Comparison of ENCODE assay signal across 15 cellular contexts in genomic region chr1:16719571-16720402, GRCh38. TPM values are rescaled to one million over a fixed set of nuclear protein-coding genes. Genes with fewer than 3 reads are reported as not detected.
DNase-seq lines count a peak whose midpoint lies in the region; ATAC-seq, FAIRE-seq and TF ChIP-seq lines count a peak whose summit lies in the region.
"Had no signal": no experiment of that assay in that cellular context is flagged by ENCODE, and none has a peak within 500 bp of the region (broad histone marks: within the 10 kb centered on the region; RNA-seq: fewer than 3 reads in every experiment).

No MANE protein-coding gene starts in this region.

- POLR2A ChIA-PET in HepG2 (lab: Yijun Ruan, JAX): no interaction called here

- no peaks in the 10 kb centered on the region for H3K36me3 ChIP-seq in HepG2 (replicated peaks in 1 of 2; ENCODE audit: control insufficient read depth in 1 of 2, insufficient read depth in 2 of 2, low read length in 2 of 2)
- H3K36me3 ChIP-seq: breast epithelium, HAP-1, uterus had no signal

- peaks cover 13% of the 10 kb centered on the region for H3K4me1 ChIP-seq in HepG2 (ENCODE audit: insufficient read depth, low read length)
- H3K4me1 ChIP-seq: breast epithelium, HAP-1, uterus had no signal

- no peak overlapping the region for H3K27ac ChIP-seq in HepG2 (ENCODE audit: extremely low read length, insufficient read depth, low read length)
- H3K27ac ChIP-seq: breast epithelium, uterus had no signal

- intact Hi-C loops in Right ventricle myocardium superior (cut with DNase I) (no loop called here), left cardiac atrium (cut with DNase I) (loop anchor here in 1 of 2 donors (10.0 kb wide), 1 partner anchor 175 kb away; no protein-coding TSS in a partner anchor), HepG2 (cut with micrococcal nuclease; ENCODE audit: unreplicated experiment) (no loop called here)

- no peak overlapping the region for H3K4me2 ChIP-seq in HepG2 (ENCODE audit: low read depth, low read length)

- peaks cover 4 to 45% of the 10 kb centered on the region in 2 experiments; a peak in 4 of 5 replicates for H3K27me3 ChIP-seq in HepG2 (ENCODE audit: control insufficient read depth in 1 of 2, insufficient read depth in 2 of 2, low read length in 2 of 2)

- TF ChIP-seq POLR2A in Raji (IDR thresholded peaks at IDR 0.05; ENCODE audit: insufficient read depth, low read depth, low read length): 0 out of 2 replicates have a peak, but pooled peaks have one; percentile 16
- no peak for TF ChIP-seq POLR2A in HepG2 (IDR thresholded peaks at IDR 0.05; ENCODE audit: insufficient read depth in 1 of 2, low read depth in 2 of 2, low read length in 2 of 2)

- BruUV-seq in HepG2 (replicated peaks; lab: Mats Ljungman, UMichigan): no TSS peak

- H2AFZ ChIP-seq in HepG2 (ENCODE audit: low read length): no peak overlapping the region

- no peak overlapping the region for H3K4me3 ChIP-seq in HepG2 (replicated peaks in 1 of 3; ENCODE audit: insufficient read depth in 1 of 3, low read depth in 2 of 3, low read length in 3 of 3)
- H3K4me3 ChIP-seq: breast epithelium, HAP-1, uterus had no signal

- no peak overlapping the region for H3K9ac ChIP-seq in HepG2 (ENCODE audit: insufficient read depth, low read depth, low read length)

- TF ChIP-seq CTCF in HepG2 (CRISPR knock-in tag; IDR thresholded peaks at IDR 0.05): no peak

- no peaks in the 10 kb centered on the region for H3K9me3 ChIP-seq in HepG2 (ENCODE audit: low read length)
- H3K9me3 ChIP-seq: breast epithelium, HAP-1, uterus had no signal

- 73% methylated on average over 12 of the region's 18 CpGs for WGBS in HepG2 (ENCODE audit: low lambda C conversion rate)

- no peaks in the 10 kb centered on the region for H3K79me2 ChIP-seq in HepG2 (ENCODE audit: insufficient read depth, low read length)

- DNase-seq in Right ventricle myocardium superior: peak; percentile 26
- no peak for DNase-seq in left cardiac atrium
- no peak for DNase-seq in HepG2 (ENCODE audit: low spot score)
- peak; percentile 4 for DNase-seq in urothelium cell line (ENCODE audit: low spot score)
- no peak for DNase-seq in medulla oblongata (ENCODE audit: extremely low spot score)
- no peak for DNase-seq in activated gamma-delta T cell treated with Interleukin-2 at 50 U/mL for 16 hours
- no peak for DNase-seq in NCI-H345 (lab: John Stamatoyannopoulos, UW)
- DNase-seq: activated naive CD4-positive, alpha-beta T cell treated with Interleukin-2 at 50 U/mL for 16 hours; AML-193; DND-41; MV-4-11; uterus had no signal

- TF ChIP-seq EP300 in HepG2 (IDR thresholded peaks at IDR 0.05; ENCODE audit: low read depth in 2 of 2, low read length in 2 of 2) (no peak), HepG2 (CRISPR knock-in tag; IDR thresholded peaks at IDR 0.05; ENCODE audit: borderline replicate concordance) (no peak)

- no peaks in the 10 kb centered on the region for H4K20me1 ChIP-seq in HepG2 (ENCODE audit: insufficient read depth, low read length)

- CTCF ChIA-PET in HepG2 (lab: Yijun Ruan, JAX; ENCODE audit: low intra/inter-chr PET ratio, low total read pairs): no interaction called here

- in situ Hi-C loops in HepG2 (cut with HindIII; ENCODE audit: extremely low pct_ligation_motif_present, low pct_unique_long_range_greater_than_20kb): no loop called here

- no peak for TF ChIP-seq RAD21 in HepG2 (CRISPR knock-in tag; IDR thresholded peaks at IDR 0.05)

- no peak for ATAC-seq in Right ventricle myocardium superior (ENCODE audit: poor library complexity)
- ATAC-seq in left cardiac atrium: no peak
- ATAC-seq in HepG2: peak; percentile 17; the same call in 2 of the 3 replicates

- FAIRE-seq in HepG2 (lab: Jason Lieb, UNC) (no peak), urothelium cell line (lab: Jason Lieb, UNC) (no peak)

TF ChIP-seq in HepG2, 621 proteins besides CTCF, POLR2A, EP300 and RAD21:
- TF ChIP-seq ZEB1 (IDR thresholded peaks at IDR 0.05; ENCODE audit: insufficient replicate concordance, low read depth): no peak
- no peak for TF ChIP-seq ZFP41 (CRISPR knock-in tag; IDR thresholded peaks at IDR 0.05; ENCODE audit: borderline replicate concordance)
- TF ChIP-seq ZNF563 (CRISPR knock-in tag; IDR thresholded peaks at IDR 0.05): 0 out of 2 replicates have a peak, but pooled peaks have one; percentile 20
TF ChIP-seq in HepG2: peak in this region for 1.

RNA-seq across cellular contexts. Expression of gene RNU1-4, which starts 20.5 kb away (rescaled TPM):
- total RNA-seq in Right ventricle myocardium superior (9,391 TPM), left cardiac atrium (over 10,000 TPM in 1 of 2 donors, 1,000 to 10,000 TPM in 1; 5,988 to 15,401 TPM), HepG2 (2016; rRNA removed; fragmentation: Illumina TruSeq; extraction: Trizol) (859 and 11,018 TPM in 2 replicates)
- total RNA-seq in HepG2 (2016; cell fraction: cytosol; rRNA removed; fragmentation: Illumina TruSeq; extraction: Trizol; ENCODE audit: low read depth): 16,281 and 17,236 TPM in 2 replicates
- 1,309 and 10,613 TPM in 2 replicates for total RNA-seq in HepG2 (2016; cell fraction: insoluble cytoplasmic fraction; rRNA removed; fragmentation: Illumina TruSeq; extraction: Trizol)
- total RNA-seq in HepG2 (2016; cell fraction: membrane; rRNA removed; fragmentation: Illumina TruSeq; extraction: Trizol): 2,848 and 3,475 TPM in 2 replicates
- 52,466 and 64,417 TPM in 2 replicates for total RNA-seq in HepG2 (2016; cell fraction: nucleus; rRNA removed; fragmentation: Illumina TruSeq; extraction: Trizol)
- under 0.01 TPM in 2 replicates for polyA plus RNA-seq in HepG2 (2011; rRNA removed)
- polyA plus RNA-seq in HepG2 (2011; cell fraction: cytosol; rRNA removed): under 0.01 TPM in 2 replicates
- under 0.01 TPM in 2 replicates for polyA plus RNA-seq in HepG2 (2011; cell fraction: nucleus; rRNA removed)
- polyA plus RNA-seq in HepG2 (2012): 78.2 TPM in 1 of 2 replicates, not detected in the other
- polyA plus RNA-seq in HepG2 (2016; cell fraction: cytosol; fragmentation: Illumina TruSeq; extraction: Trizol; ENCODE audit: low read depth): 27.3 and 44.4 TPM in 2 replicates
- polyA plus RNA-seq in HepG2 (2016; cell fraction: insoluble cytoplasmic fraction; fragmentation: Illumina TruSeq; extraction: Trizol; ENCODE audit: low read depth): not detected in 2 replicates
- polyA plus RNA-seq in HepG2 (2016; cell fraction: membrane; fragmentation: Illumina TruSeq; extraction: Trizol; ENCODE audit: low read depth): not detected in 2 replicates
- 32.8 TPM in 1 of 2 replicates, not detected in the other for polyA plus RNA-seq in HepG2 (2016; cell fraction: nucleus; fragmentation: Illumina TruSeq; extraction: Trizol; ENCODE audit: insufficient read depth, low read depth)
- polyA minus RNA-seq in HepG2 (2011; rRNA and poly(A)+ RNA removed; ENCODE audit: low replicate concordance): 12,820 and 15,604 TPM in 2 replicates
- polyA minus RNA-seq in HepG2 (2011; cell fraction: cytosol; rRNA and poly(A)+ RNA removed): 90,102 and 105,040 TPM in 2 replicates
- polyA minus RNA-seq in HepG2 (2011; cell fraction: nucleus; rRNA and poly(A)+ RNA removed): 42,574 and 58,030 TPM in 2 replicates

RNA-seq across cellular contexts. Expression of gene RNU1-3, which starts 53.0 kb away (rescaled TPM):
- total RNA-seq in Right ventricle myocardium superior (9,391 TPM), left cardiac atrium (over 10,000 TPM in 1 of 2 donors, 1,000 to 10,000 TPM in 1; 5,988 to 15,401 TPM), HepG2 (2016; rRNA removed; fragmentation: Illumina TruSeq; extraction: Trizol) (859 and 11,018 TPM in 2 replicates)
- total RNA-seq in HepG2 (2016; cell fraction: cytosol; rRNA removed; fragmentation: Illumina TruSeq; extraction: Trizol; ENCODE audit: low read depth): 16,281 and 17,236 TPM in 2 replicates
- 1,309 and 10,613 TPM in 2 replicates for total RNA-seq in HepG2 (2016; cell fraction: insoluble cytoplasmic fraction; rRNA removed; fragmentation: Illumina TruSeq; extraction: Trizol)
- 2,848 and 3,475 TPM in 2 replicates for total RNA-seq in HepG2 (2016; cell fraction: membrane; rRNA removed; fragmentation: Illumina TruSeq; extraction: Trizol)
- 52,466 and 64,417 TPM in 2 replicates for total RNA-seq in HepG2 (2016; cell fraction: nucleus; rRNA removed; fragmentation: Illumina TruSeq; extraction: Trizol)
- polyA plus RNA-seq in HepG2 (2011; rRNA removed): under 0.01 TPM in 2 replicates
- under 0.01 TPM in 2 replicates for polyA plus RNA-seq in HepG2 (2011; cell fraction: cytosol; rRNA removed)
- under 0.01 TPM in 2 replicates for polyA plus RNA-seq in HepG2 (2011; cell fraction: nucleus; rRNA removed)
- polyA plus RNA-seq in HepG2 (2012): 59.2 and 78.2 TPM in 2 replicates
- polyA plus RNA-seq in HepG2 (2016; cell fraction: cytosol; fragmentation: Illumina TruSeq; extraction: Trizol; ENCODE audit: low read depth): 27.3 and 44.4 TPM in 2 replicates
- not detected in 2 replicates for polyA plus RNA-seq in HepG2 (2016; cell fraction: insoluble cytoplasmic fraction; fragmentation: Illumina TruSeq; extraction: Trizol; ENCODE audit: low read depth)
- polyA plus RNA-seq in HepG2 (2016; cell fraction: membrane; fragmentation: Illumina TruSeq; extraction: Trizol; ENCODE audit: low read depth): not detected in 2 replicates
- 32.8 TPM in 1 of 2 replicates, not detected in the other for polyA plus RNA-seq in HepG2 (2016; cell fraction: nucleus; fragmentation: Illumina TruSeq; extraction: Trizol; ENCODE audit: insufficient read depth, low read depth)
- 12,820 and 15,604 TPM in 2 replicates for polyA minus RNA-seq in HepG2 (2011; rRNA and poly(A)+ RNA removed; ENCODE audit: low replicate concordance)
- 90,102 and 105,040 TPM in 2 replicates for polyA minus RNA-seq in HepG2 (2011; cell fraction: cytosol; rRNA and poly(A)+ RNA removed)
- polyA minus RNA-seq in HepG2 (2011; cell fraction: nucleus; rRNA and poly(A)+ RNA removed): 42,574 and 58,030 TPM in 2 replicates

Comparison
In these comparisons a context has a peak if more than half of its experiments do, and no peak if none do; other contexts are left out.
1. DNase-seq: peak in Right ventricle myocardium superior (single experiment) and urothelium cell line (single experiment); none in left cardiac atrium (single experiment), HepG2 (single experiment), medulla oblongata (single experiment), activated gamma-delta T cell treated with Interleukin-2 at 50 U/mL for 16 hours (single experiment) and NCI-H345 (single experiment).